ENCODE assay signal across 10 cellular contexts in genomic region chr5:93995126-93995621, GRCh38.
DNase-seq lines count a peak whose midpoint lies in the region; ATAC-seq, FAIRE-seq and TF ChIP-seq lines count a peak whose summit lies in the region.
"Had no signal": no experiment of that assay in that cellular context is flagged by ENCODE, and none has a peak within 500 bp of the region (broad histone marks: within the 10 kb centered on the region; RNA-seq: fewer than 3 reads in every experiment).

No MANE protein-coding gene starts in this region.

- ATAC-seq in GM19395 (IDR thresholded peaks at IDR 0.05; ENCODE audit: unreplicated experiment) (peak; percentile 76), HG03378 (IDR thresholded peaks at IDR 0.05; ENCODE audit: unreplicated experiment) (peak; percentile 52), GM19328 (IDR thresholded peaks at IDR 0.05; ENCODE audit: unreplicated experiment) (no peak)

- TF ChIP-seq CTCF in foreskin fibroblast (IDR thresholded peaks at IDR 0.05; ENCODE audit: low read depth, low read length), result no peak
- no peak for TF ChIP-seq CTCF in tibial artery (IDR thresholded peaks at IDR 0.05)
- TF ChIP-seq CTCF in spleen (IDR thresholded peaks at IDR 0.05 in 8 of 11, conservative IDR thresholded peaks at IDR 0.05 in 3 of 11), result no peak

- H3K27ac ChIP-seq in tibial artery (no peak overlapping the region), spleen (no peak overlapping the region)

- no peak for TF ChIP-seq POLR2A in spleen (IDR thresholded peaks at IDR 0.05)

- no peak for FAIRE-seq in GM19239 (lab: Jason Lieb, UNC)
- FAIRE-seq: kidney had no signal

- H3K9me3 ChIP-seq in tibial artery (no peaks in the 10 kb centered on the region), spleen (peaks cover 0 to 5% (median 0%) of the 10 kb centered on the region in 8 donors)

- no peak overlapping the region for H3K4me3 ChIP-seq in foreskin fibroblast (ENCODE audit: low read depth in 1 of 2, low read length in 2 of 2)
- H3K4me3 ChIP-seq in tibial artery, result no peak overlapping the region
- no peak overlapping the region for H3K4me3 ChIP-seq in spleen

- H3K27me3 ChIP-seq in tibial artery (no peaks in the 10 kb centered on the region), spleen (replicated peaks in 1 of 7) (no peaks in the 10 kb centered on the region)

- peak; percentile 20 for DNase-seq in ELR (ENCODE audit: low read depth)
- peak; percentile 29 to 75 for DNase-seq in foreskin fibroblast
- DNase-seq in tibial artery, result no peak
- DNase-seq in GM19239 (ENCODE audit: insufficient read length, low spot score), result no peak
- no peak for DNase-seq in spleen
- DNase-seq: activated T-cell treated with anti-CD3 and anti-CD28 coated beads, Interleukin-2, amount 50 U/mL, for 24 hours; kidney had no signal

- no peaks in the 10 kb centered on the region for H3K36me3 ChIP-seq in tibial artery
- H3K36me3 ChIP-seq in spleen, result peaks cover 0 to 2% (median 0%) of the 10 kb centered on the region in 6 donors

- H3K4me1 ChIP-seq in tibial artery (peaks cover 0 to 17% (median 1%) of the 10 kb centered on the region in 4 donors), spleen (peaks cover 0 to 11% (median 5%) of the 10 kb centered on the region in 6 donors)

- WGBS in spleen, 5 donors, result 47 to 55% (median 52%) methylated on average over 3 of the region's 3 CpGs

- intact Hi-C loops in tibial artery (cut with DNase I; ENCODE audit: low total_unique reads), result no loop called here
- intact Hi-C loops in spleen (cut with DNase I; ENCODE audit: low total_unique reads), result no loop called here

Comparison
In these comparisons a context has a peak if more than half of its experiments do, and no peak if none do; other contexts are left out.
1. DNase-seq: peak in ELR (single experiment) and foreskin fibroblast (2 of 2); none in tibial artery (0 of 2), GM19239 (single experiment) and spleen (single experiment).